ENCODE assay signal across 8 cellular contexts in genomic region chr2:12169060-12169406, GRCh38.
A peak's percentile ranks its signal among the peaks of the same experiment; 100 is the strongest.
DNase-seq lines count a peak whose midpoint lies in the region; ATAC-seq and TF ChIP-seq lines count a peak whose summit lies in the region.

No MANE protein-coding gene starts in this region.

- H3K4me3 ChIP-seq in dorsolateral prefrontal cortex: no peak overlapping the region

- TF ChIP-seq CTCF in AG09319 (IDR thresholded peaks at IDR 0.05; ENCODE audit: low read depth, low read length): no peak
- TF ChIP-seq CTCF in dorsolateral prefrontal cortex (IDR thresholded peaks at IDR 0.05 in 54 of 56, conservative IDR thresholded peaks at IDR 0.05 in 2 of 56; ENCODE audit: low read depth in 1 of 56, partially characterized antibody in 56 of 56): peak in 3 of 56 donors; percentile 13 to 18 (median 14)
- no peak for TF ChIP-seq CTCF in RWPE1 (conservative IDR thresholded peaks at IDR 0.05; ENCODE audit: low read depth)

- H3K27me3 ChIP-seq in dorsolateral prefrontal cortex: peaks cover 0 to 4% (median 0%) of the 10 kb centered on the region in 45 donors

- peak; percentile 34 for DNase-seq in AG09319 (ENCODE audit: extremely low read depth, low read depth)
- no peak for DNase-seq in dorsolateral prefrontal cortex
- peak; percentile 49 for DNase-seq in myocyte (ENCODE audit: low read depth)
- DNase-seq in RWPE1 (ENCODE audit: low spot score): no peak
- DNase-seq in SHP77 treated with DMSO at 0.1 percent for 48 hours (lab: John Stamatoyannopoulos, UW): no peak

- CTCF ChIA-PET in RWPE1 (lab: Yijun Ruan, JAX): interaction anchor here (1.5 kb wide), 1 partner anchor 33 kb away, joined by 3 read pairs; no protein-coding TSS in a partner anchor

- intact Hi-C loops in dorsolateral prefrontal cortex (cut with DNase I): loop anchor here (5.0 to 10.0 kb wide), 4 partner anchors 246 to 838 kb away; partner anchors contain the start of gene TRIB2 (in 2 of the 2)

- ATAC-seq in HG03442 (IDR thresholded peaks at IDR 0.05; ENCODE audit: unreplicated experiment) (peak; percentile 39), HG03108 (IDR thresholded peaks at IDR 0.05; ENCODE audit: unreplicated experiment) (no peak), HG02588 (IDR thresholded peaks at IDR 0.05; ENCODE audit: unreplicated experiment) (no peak)

- H3K27ac ChIP-seq in dorsolateral prefrontal cortex: peak overlapping the region in 48 of 59 donors; percentile 4 to 87 (median 68)
- no peak overlapping the region for H3K27ac ChIP-seq in RWPE1

- POLR2A ChIA-PET in RWPE1 (lab: Yijun Ruan, JAX; ENCODE audit: low non-redundant PET): no interaction called here

Comparison
In these comparisons a context has a peak if more than half of its experiments do, and no peak if none do; other contexts are left out.
1. DNase-seq: peak in AG09319 (single experiment) and myocyte (single experiment); none in dorsolateral prefrontal cortex (0 of 10), RWPE1 (single experiment) and SHP77 treated with DMSO at 0.1 percent for 48 hours (single experiment).